8 cellular contexts compared by ENCODE assay signal in genomic region chr19:42270346-42271044, GRCh38. TPM values are rescaled to one million over a fixed set of nuclear protein-coding genes. Genes with fewer than 3 reads are reported as not detected.
DNase-seq lines count a peak whose midpoint lies in the region; ATAC-seq and TF ChIP-seq lines count a peak whose summit lies in the region.

No MANE protein-coding gene starts in this region.

- CTCF ChIA-PET in SK-N-SH (lab: Yijun Ruan, JAX), result interaction anchor here (0.7 to 2.2 kb wide), 6 partner anchors 9 to 27 kb away, joined by 3 to 24 read pairs (median 4); no protein-coding TSS in a partner anchor

- H3K9me3 ChIP-seq in SK-N-SH, result no peaks in the 10 kb centered on the region
- no peaks in the 10 kb centered on the region for H3K9me3 ChIP-seq in SK-N-MC (ENCODE audit: low read depth, low read length)
- no peaks in the 10 kb centered on the region for H3K9me3 ChIP-seq in adrenal gland (replicated peaks in 1 of 3)
- no peaks in the 10 kb centered on the region for H3K9me3 ChIP-seq in iPS-15b (ENCODE audit: control insufficient read depth, insufficient read depth, low read length)

- H4K20me1 ChIP-seq in SK-N-SH (ENCODE audit: insufficient read depth), result no peaks in the 10 kb centered on the region

- DNase-seq in SK-N-SH (peak; percentile 49), SK-N-MC (ENCODE audit: low read depth, low spot score) (no peak), adrenal gland (peak; percentile 72 to 92 (median 76)), omental fat pad (ENCODE audit: low spot score) (no peak)
- DNase-seq in stimulated activated CD4-positive, alpha-beta T cell treated with anti-CD3 and anti-CD28 coated beads, Interleukin-15, amount 100 ng/mL, for 24 hours, result peak; percentile 81

- H3K9me2 ChIP-seq in SK-N-SH, result no peaks in the 10 kb centered on the region

- peak overlapping the region; percentile 90 for H3K4me2 ChIP-seq in SK-N-SH

- peak overlapping the region; percentile 86 for H3K9ac ChIP-seq in SK-N-SH
- H3K9ac ChIP-seq in SK-N-MC (ENCODE audit: insufficient read length), result peak overlapping the region; percentile 79
- peak overlapping the region; percentile 54 for H3K9ac ChIP-seq in iPS-15b (ENCODE audit: low read depth, low read length)

- TF ChIP-seq RAD21 in SK-N-SH (IDR thresholded peaks at IDR 0.05; ENCODE audit: low read length), result no peak

- intact Hi-C loops in adrenal gland (cut with DNase I), result no loop called here

- no peak overlapping the region for H2AFZ ChIP-seq in SK-N-SH (ENCODE audit: low read depth)

- H3K27ac ChIP-seq in SK-N-SH (ENCODE audit: low read depth in 2 of 2, low read length in 1 of 2) (peak overlapping the region; percentile 92 to 96), SK-N-MC (peak overlapping the region; percentile 72), adrenal gland (peak overlapping the region; percentile 86 to 96 (median 92))

- TF ChIP-seq EP300 in SK-N-SH (IDR thresholded peaks at IDR 0.05; ENCODE audit: borderline replicate concordance in 1 of 2, low read depth in 1 of 2, low read length in 1 of 2), result no peak

- no peak for TF ChIP-seq CTCF in SK-N-SH (IDR thresholded peaks at IDR 0.05)
- no peak for TF ChIP-seq CTCF in adrenal gland (IDR thresholded peaks at IDR 0.05)
- TF ChIP-seq CTCF in omental fat pad (IDR thresholded peaks at IDR 0.05), result no peak

- peaks cover 18 to 38% of the 10 kb centered on the region in 2 experiments; a peak in 3 of 4 replicates for H3K4me1 ChIP-seq in SK-N-SH (ENCODE audit: control insufficient read depth in 1 of 2, insufficient read depth in 2 of 2, low read depth in 1 of 2, low read length in 1 of 2)
- H3K4me1 ChIP-seq in adrenal gland (replicated peaks in 1 of 2), result peaks cover 24 to 38% of the 10 kb centered on the region in 2 donors
- H3K4me1 ChIP-seq in iPS-15b (ENCODE audit: control insufficient read depth, insufficient read depth, low read length), result peaks cover 8% of the 10 kb centered on the region

- peaks cover 62% of the 10 kb centered on the region for H3K79me2 ChIP-seq in SK-N-SH (ENCODE audit: insufficient read depth)

- H3K4me3 ChIP-seq in SK-N-SH (ENCODE audit: low read depth in 2 of 2, low read length in 1 of 2) (peak overlapping the region; percentile 66 to 74), SK-N-MC (peak overlapping the region; percentile 83), adrenal gland (peak overlapping the region in 2 of 4 donors; percentile 56 to 81), iPS-15b (ENCODE audit: low read depth, low read length) (peak overlapping the region; percentile 35)

- peak; percentile 37 to 61 for TF ChIP-seq POLR2A in adrenal gland (IDR thresholded peaks at IDR 0.05)

- POLR2A ChIA-PET in SK-N-SH (lab: Yijun Ruan, JAX), result interaction anchor here (1.0 to 2.3 kb wide), 4 partner anchors 9 to 27 kb away, joined by 3 to 8 read pairs (median 6); partner anchors contain the start of gene ERF

- H3K27me3 ChIP-seq in SK-N-SH (ENCODE audit: insufficient read depth) (no peaks in the 10 kb centered on the region), adrenal gland (no peaks in the 10 kb centered on the region), iPS-15b (ENCODE audit: control insufficient read depth, insufficient read depth, low read length) (no peaks in the 10 kb centered on the region)

- 11% methylated on average over 11 of the region's 18 CpGs for WGBS in SK-N-SH (ENCODE audit: low lambda C conversion rate)
- 5 to 13% (median 8%) methylated on average over 5 to 18 of the region's 18 CpGs for WGBS in adrenal gland, 4 donors

- peaks cover 8 to 34% of the 10 kb centered on the region in 2 experiments for H3K36me3 ChIP-seq in SK-N-SH (replicated peaks in 1 of 2; ENCODE audit: control insufficient read depth in 1 of 2, insufficient read depth in 2 of 2, low read length in 1 of 2)
- H3K36me3 ChIP-seq in SK-N-MC (ENCODE audit: insufficient read depth, low read length), result no peaks in the 10 kb centered on the region; the same call in 1 of the 2 replicates
- peaks cover 0 to 39% of the 10 kb centered on the region in 2 donors for H3K36me3 ChIP-seq in adrenal gland (replicated peaks in 1 of 2)
- H3K36me3 ChIP-seq in iPS-15b (ENCODE audit: control insufficient read depth, insufficient read depth, low read length), result peaks cover 12% of the 10 kb centered on the region

- ATAC-seq in SK-N-SH treated with all-trans-retinoic acid at 6 μM for 48 hours, result no peak
- no peak for ATAC-seq in HG03175 (IDR thresholded peaks at IDR 0.05; ENCODE audit: unreplicated experiment)
- no peak for ATAC-seq in omental fat pad (ENCODE audit: low FRiP score)

- H3F3A ChIP-seq in SK-N-SH (replicated peaks; ENCODE audit: insufficient read depth), result peaks cover 8% of the 10 kb centered on the region

TF ChIP-seq in SK-N-SH, 30 proteins besides CTCF, POLR2A, EP300 and RAD21 (continues in another document):
- TF ChIP-seq ZBTB33 (IDR thresholded peaks at IDR 0.05; ENCODE audit: borderline replicate concordance, low read depth), result no peak
- TF ChIP-seq MAX (IDR thresholded peaks at IDR 0.05; ENCODE audit: low read depth), result no peak

TF ChIP-seq in SK-N-SH treated with all-trans-retinoic acid at 6 μM for 48 hours, 23 proteins besides CTCF, POLR2A, EP300 and RAD21 (continues in another document):
- no peak for TF ChIP-seq TSHZ2 (CRISPR knock-in tag; IDR thresholded peaks at IDR 0.05)
- TF ChIP-seq SNAI2 (CRISPR knock-in tag; IDR thresholded peaks at IDR 0.05), result no peak
- no peak for TF ChIP-seq CREB5 (CRISPR knock-in tag; IDR thresholded peaks at IDR 0.05; ENCODE audit: low read depth)
- TF ChIP-seq ZNF565 (CRISPR knock-in tag; conservative IDR thresholded peaks at IDR 0.05; ENCODE audit: low read depth), result no peak

RNA-seq across cellular contexts. Expression of gene CIC, which starts 1.4 kb away (rescaled TPM):
- 8.6 and 16.9 TPM in 2 replicates for polyA plus RNA-seq in SK-N-SH (2012; rRNA removed)
- polyA plus RNA-seq in SK-N-SH (2012; cell fraction: cytosol; rRNA removed), result 7.7 and 12.5 TPM in 2 replicates
- 67.2 and 121 TPM in 2 replicates for polyA plus RNA-seq in SK-N-SH (2012; cell fraction: nucleus; rRNA removed)
- total RNA-seq in adrenal gland, result 100 to 1,000 TPM in 1 of 8 donors, 10 to 100 TPM in 7; 48.7 to 119 (median 72.7) TPM
- polyA plus RNA-seq in adrenal gland, result 100 to 1,000 TPM in 1 of 3 donors, 10 to 100 TPM in 2; 13.3 to 171 (median 61.7) TPM
- 10 to 100 TPM; 15.7 to 26.3 (median 21.0) TPM for total RNA-seq in omental fat pad

RNA-seq across cellular contexts. Expression of gene ERF, which starts 15.6 kb away (rescaled TPM):
- polyA plus RNA-seq in SK-N-SH (2012; rRNA removed), result 89.6 and 94.5 TPM in 2 replicates
- polyA plus RNA-seq in SK-N-SH (2012; cell fraction: cytosol; rRNA removed), result 38.5 and 54.1 TPM in 2 replicates
- polyA plus RNA-seq in SK-N-SH (2012; cell fraction: nucleus; rRNA removed), result 101 and 184 TPM in 2 replicates
- total RNA-seq in adrenal gland, result 10 to 100 TPM; 27.0 to 71.2 (median 55.1) TPM
- polyA plus RNA-seq in adrenal gland, result 100 to 1,000 TPM in 1 of 3 donors, 10 to 100 TPM in 2; 14.3 to 147 (median 44.1) TPM
- 10 to 100 TPM; 21.2 to 52.8 (median 34.8) TPM for total RNA-seq in omental fat pad

RNA-seq across cellular contexts. Expression of gene GSK3A, which starts 28.1 kb away (rescaled TPM):
- polyA plus RNA-seq in SK-N-SH (2012; rRNA removed) (42.1 and 47.2 TPM in 2 replicates), adrenal gland (10 to 100 TPM; 51.0 to 94.9 (median 65.5) TPM)
- 26.1 and 35.6 TPM in 2 replicates for polyA plus RNA-seq in SK-N-SH (2012; cell fraction: cytosol; rRNA removed)
- polyA plus RNA-seq in SK-N-SH (2012; cell fraction: nucleus; rRNA removed), result 27.6 and 44.6 TPM in 2 replicates
- total RNA-seq in adrenal gland (10 to 100 TPM; 19.5 to 61.9 (median 45.1) TPM), omental fat pad (10 to 100 TPM; 16.9 to 32.3 (median 20.0) TPM)

RNA-seq across cellular contexts. Expression of gene PRR19, which starts 31.4 kb away (rescaled TPM):
- polyA plus RNA-seq in SK-N-SH (2012; rRNA removed) (1.3 TPM in 2 replicates), adrenal gland (1 to 10 TPM in 2 of 3 donors, under 1 TPM in 1; 0.51 to 2.3 (median 1.2) TPM)
- polyA plus RNA-seq in SK-N-SH (2012; cell fraction: cytosol; rRNA removed), result 0.40 and 0.87 TPM in 2 replicates
- polyA plus RNA-seq in SK-N-SH (2012; cell fraction: nucleus; rRNA removed), result 1.3 and 1.7 TPM in 2 replicates
- total RNA-seq in adrenal gland (1 to 10 TPM in 7 of 8 donors, under 1 TPM in 1; 0.78 to 2.5 (median 1.6) TPM), omental fat pad (under 1 TPM in 3 of 4 donors, not detected in 1; 0.31 to 0.93 (median 0.72) TPM)

RNA-seq across cellular contexts. Expression of gene PAFAH1B3, which starts 31.9 kb away (rescaled TPM):
- polyA plus RNA-seq in SK-N-SH (2012; rRNA removed) (105 and 160 TPM in 2 replicates), adrenal gland (10 to 100 TPM; 15.9 to 56.4 (median 37.0) TPM)
- polyA plus RNA-seq in SK-N-SH (2012; cell fraction: cytosol; rRNA removed), result 71.5 and 102 TPM in 2 replicates
- polyA plus RNA-seq in SK-N-SH (2012; cell fraction: nucleus; rRNA removed), result 82.6 and 91.4 TPM in 2 replicates
- total RNA-seq in adrenal gland (10 to 100 TPM; 22.7 to 41.3 (median 33.4) TPM), omental fat pad (10 to 100 TPM in 2 of 4 donors, 1 to 10 TPM in 2; 2.7 to 14.1 (median 8.6) TPM)

Comparison
In these comparisons a context has a peak if more than half of its experiments do, and no peak if none do; other contexts are left out.
1. DNase-seq: peak in SK-N-SH (single experiment), adrenal gland (7 of 7) and stimulated activated CD4-positive, alpha-beta T cell treated with anti-CD3 and anti-CD28 coated beads, Interleukin-15, amount 100 ng/mL, for 24 hours (single experiment); none in SK-N-MC (single experiment) and omental fat pad (single experiment).
2. Peak in every context shown above with its lines, with median percentiles within 50 percentile points of each other: H3K27ac ChIP-seq and H3K9ac ChIP-seq.